In the genomic region with DNA sequence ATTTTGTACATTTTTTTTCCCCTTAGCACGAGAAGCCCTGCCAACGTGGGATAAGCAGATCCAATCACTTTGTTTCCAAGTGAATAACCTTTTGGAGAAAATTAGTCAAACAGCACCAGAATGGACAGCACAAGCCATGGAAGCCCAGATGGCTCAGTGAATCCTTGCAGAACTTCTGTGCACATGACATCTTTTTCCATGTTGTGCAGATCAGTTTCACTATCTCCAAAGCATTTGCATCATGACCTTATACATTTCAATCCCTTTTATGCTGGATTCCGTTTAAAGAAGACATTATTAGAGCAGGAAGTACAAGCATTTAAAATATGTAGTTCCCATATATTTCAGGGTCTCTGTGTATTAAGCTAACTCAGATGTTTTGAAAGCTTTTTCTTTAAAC, we compare ENCODE assay signal across 15 cellular contexts. TPM values are rescaled to one million over a fixed set of nuclear protein-coding genes. Genes with fewer than 3 reads are reported as not detected.
DNase-seq lines count a peak whose midpoint lies in the region; ATAC-seq and TF ChIP-seq lines count a peak whose summit lies in the region.
"Had no signal": no experiment of that assay in that cellular context is flagged by ENCODE, and none has a peak within 500 bp of the region (broad histone marks: within the 10 kb centered on the region; RNA-seq: fewer than 3 reads in every experiment).

No MANE protein-coding gene starts in this region.

- CTCF ChIA-PET in MCF 10A (lab: Yijun Ruan, JAX), result interaction anchor here (0.9 to 6.5 kb wide), 20 partner anchors 9 to 207 kb away, joined by 3 to 85 read pairs (median 5); a partner anchor contains a TSS
- CTCF ChIA-PET in CD4-positive, alpha-beta T cell (lab: Charles Lee), result interaction anchor here (1.1 to 3.9 kb wide), 9 partner anchors 9 to 206 kb away, joined by 3 to 24 read pairs (median 6); a partner anchor contains a TSS

- H3K4me1 Mint-ChIP-seq in MCF 10A (ENCODE audit: insufficient read depth, unreplicated experiment) (peaks cover 21% of the 10 kb centered on the region), chondrocyte (ENCODE audit: low read depth) (peaks cover 14% of the 10 kb centered on the region), nephron progenitor cell (no peaks in the 10 kb centered on the region), T-helper 17 cell (peaks cover 16% of the 10 kb centered on the region)
- H3K4me1 Mint-ChIP-seq in CD4-positive, alpha-beta T cell (ENCODE audit: low read depth), result peaks cover 13% of the 10 kb centered on the region
- H3K4me1 Mint-ChIP-seq: activated T-helper 17 cell treated with anti-CD3 and anti-CD28 coated beads, Interleukin-2, amount 50 U/mL, for 72 hours had no signal

- H3K4me3 ChIP-seq in breast epithelium, result no peak overlapping the region
- no peak overlapping the region for H3K4me3 ChIP-seq in muscle layer of duodenum (ENCODE audit: low read depth in 1 of 2, low read length in 2 of 2)

- H3K9me3 ChIP-seq in breast epithelium (no peaks in the 10 kb centered on the region), muscle layer of duodenum (ENCODE audit: control insufficient read depth in 1 of 2, low read length in 2 of 2) (no peaks in the 10 kb centered on the region), T-helper 17 cell (ENCODE audit: control insufficient read depth, low read length, poor library complexity, severe bottlenecking) (no peaks in the 10 kb centered on the region)
- no peaks in the 10 kb centered on the region for H3K9me3 ChIP-seq in CD4-positive, alpha-beta T cell (ENCODE audit: control insufficient read depth, low read length)

- no peak for ATAC-seq in T-helper 17 cell
- no peak for ATAC-seq in CD4-positive, alpha-beta T cell (ENCODE audit: poor library complexity)
- ATAC-seq: activated CD8-positive, alpha-beta T cell treated with anti-CD3 and anti-CD28 coated beads, Interleukin-2, amount 10 ng/mL, durations not matched to agents 7 days and 5 days had no signal

- H3K36me3 Mint-ChIP-seq in MCF 10A (ENCODE audit: insufficient read depth, unreplicated experiment), result peaks cover 38% of the 10 kb centered on the region
- H3K36me3 Mint-ChIP-seq in chondrocyte (ENCODE audit: low read depth), result peaks cover 17% of the 10 kb centered on the region
- H3K36me3 Mint-ChIP-seq in nephron progenitor cell (ENCODE audit: low read depth), result peaks cover 53% of the 10 kb centered on the region
- H3K36me3 Mint-ChIP-seq in T-helper 17 cell (ENCODE audit: low read depth), result peaks cover 13% of the 10 kb centered on the region
- peaks cover 47% of the 10 kb centered on the region for H3K36me3 Mint-ChIP-seq in CD4-positive, alpha-beta T cell (ENCODE audit: low read depth)

- H3K27me3 ChIP-seq in breast epithelium, result no peaks in the 10 kb centered on the region
- H3K27me3 ChIP-seq in muscle layer of duodenum (ENCODE audit: low read depth, low read length), result no peaks in the 10 kb centered on the region
- no peaks in the 10 kb centered on the region for H3K27me3 ChIP-seq in CD4-positive, alpha-beta T cell (ENCODE audit: control insufficient read depth, insufficient read depth, low read length)

- H3K4me3 Mint-ChIP-seq in MCF 10A (ENCODE audit: unreplicated experiment), result no peak overlapping the region
- no peak overlapping the region for H3K4me3 Mint-ChIP-seq in chondrocyte (ENCODE audit: unreplicated experiment)
- no peak overlapping the region for H3K4me3 Mint-ChIP-seq in nephron progenitor cell
- H3K4me3 Mint-ChIP-seq in T-helper 17 cell, result no peak overlapping the region
- no peak overlapping the region for H3K4me3 Mint-ChIP-seq in CD4-positive, alpha-beta T cell
- H3K4me3 Mint-ChIP-seq: activated CD8-positive, alpha-beta T cell treated with anti-CD3 and anti-CD28 coated beads, Interleukin-2, amount 10 ng/mL, durations not matched to agents 7 days and 5 days; stimulated activated naive CD8-positive, alpha-beta T cell treated with anti-CD3 and anti-CD28 coated beads, Interleukin-15, Interleukin-2, amounts not matched to agents 100 ng/mL and 50 ng/mL, for 24 hours had no signal

- peak overlapping the region; percentile 14 for H3K27ac Mint-ChIP-seq in MCF 10A (ENCODE audit: low read depth, unreplicated experiment)
- peak overlapping the region; percentile 25 for H3K27ac Mint-ChIP-seq in chondrocyte (ENCODE audit: unreplicated experiment)
- H3K27ac Mint-ChIP-seq in nephron progenitor cell, result no peak overlapping the region
- H3K27ac Mint-ChIP-seq in T-helper 17 cell, result no peak overlapping the region
- no peak overlapping the region for H3K27ac Mint-ChIP-seq in CD4-positive, alpha-beta T cell
- H3K27ac Mint-ChIP-seq: activated CD8-positive, alpha-beta T cell treated with anti-CD3 and anti-CD28 coated beads, Interleukin-2, amount 10 ng/mL, durations not matched to agents 7 days and 5 days; stimulated activated naive CD8-positive, alpha-beta T cell treated with anti-CD3 and anti-CD28 coated beads, Interleukin-15, Interleukin-2, amounts not matched to agents 100 ng/mL and 50 ng/mL, for 24 hours had no signal

- POLR2A ChIA-PET in MCF 10A (lab: Yijun Ruan, JAX), result interaction anchor here (0.6 to 1.9 kb wide), 7 partner anchors 8 to 206 kb away, joined by 3 to 7 read pairs (median 4); no protein-coding TSS in a partner anchor
- POLR2A ChIA-PET in CD4-positive, alpha-beta T cell (lab: Charles Lee), result interaction anchor here (0.6 to 2.8 kb wide), 8 partner anchors 10 to 208 kb away, joined by 3 to 15 read pairs (median 5); no protein-coding TSS in a partner anchor

- TF ChIP-seq POLR2A in breast epithelium (IDR thresholded peaks at IDR 0.05), result no peak

- intact Hi-C loops in MCF 10A (cut with micrococcal nuclease) (no loop called here), breast epithelium (cut with DNase I; ENCODE audit: low total_unique reads) (no loop called here)
- intact Hi-C loops in CD4-positive, alpha-beta T cell (cut with DNase I, micrococcal nuclease), result no loop called here

- TF ChIP-seq CTCF in MCF 10A (IDR thresholded peaks at IDR 0.05; ENCODE audit: unreplicated experiment) (no peak), breast epithelium (IDR thresholded peaks at IDR 0.05) (no peak), chondrocyte (IDR thresholded peaks at IDR 0.05) (no peak), nephron progenitor cell (IDR thresholded peaks at IDR 0.05) (no peak)
- TF ChIP-seq CTCF in CD4-positive, alpha-beta T cell (IDR thresholded peaks at IDR 0.05), result no peak

- TSS peak; percentile 43 for BruUV-seq in MCF 10A (replicated peaks; lab: Mats Ljungman, UMichigan)

- H3K27ac ChIP-seq in breast epithelium (no peak overlapping the region), muscle layer of duodenum (ENCODE audit: low read length) (peak overlapping the region; percentile 24)
- no peak overlapping the region for H3K27ac ChIP-seq in CD4-positive, alpha-beta T cell (ENCODE audit: low read depth, low read length)

- H3K36me3 ChIP-seq in breast epithelium, result no peaks in the 10 kb centered on the region
- H3K36me3 ChIP-seq in muscle layer of duodenum (ENCODE audit: control insufficient read depth in 1 of 2, insufficient read depth in 2 of 2, low read length in 2 of 2), result peaks cover 24 to 30% of the 10 kb centered on the region in 2 donors

- H3K27me3 Mint-ChIP-seq in MCF 10A (ENCODE audit: insufficient read depth, unreplicated experiment) (no peaks in the 10 kb centered on the region), chondrocyte (ENCODE audit: low read depth) (no peaks in the 10 kb centered on the region), nephron progenitor cell (ENCODE audit: low read depth, poor library complexity) (peaks cover 3% of the 10 kb centered on the region), T-helper 17 cell (no peaks in the 10 kb centered on the region)
- no peaks in the 10 kb centered on the region for H3K27me3 Mint-ChIP-seq in CD4-positive, alpha-beta T cell
- H3K27me3 Mint-ChIP-seq: activated T-helper 17 cell treated with anti-CD3 and anti-CD28 coated beads, Interleukin-2, amount 50 U/mL, for 72 hours; stimulated activated naive CD8-positive, alpha-beta T cell treated with anti-CD3 and anti-CD28 coated beads, Interleukin-15, Interleukin-2, amounts not matched to agents 100 ng/mL and 50 ng/mL, for 24 hours had no signal

- H3K9me3 Mint-ChIP-seq in MCF 10A (ENCODE audit: unreplicated experiment) (no peaks in the 10 kb centered on the region), chondrocyte (ENCODE audit: low read depth) (no peaks in the 10 kb centered on the region), nephron progenitor cell (peaks cover 9% of the 10 kb centered on the region)
- H3K9me3 Mint-ChIP-seq in CD4-positive, alpha-beta T cell, result no peaks in the 10 kb centered on the region
- H3K9me3 Mint-ChIP-seq: activated T-helper 17 cell treated with anti-CD3 and anti-CD28 coated beads, Interleukin-2, amount 50 U/mL, for 72 hours; stimulated activated naive CD8-positive, alpha-beta T cell treated with anti-CD3 and anti-CD28 coated beads, Interleukin-15, Interleukin-2, amounts not matched to agents 100 ng/mL and 50 ng/mL, for 24 hours had no signal

- no peaks in the 10 kb centered on the region for H3K4me1 ChIP-seq in breast epithelium
- peaks cover 0 to 9% of the 10 kb centered on the region in 2 donors for H3K4me1 ChIP-seq in muscle layer of duodenum (ENCODE audit: control insufficient read depth in 1 of 2, insufficient read depth in 2 of 2, low read length in 2 of 2)

- DNase-seq in MCF 10A (ENCODE audit: unreplicated experiment), result no peak
- no peak for DNase-seq in breast epithelium (ENCODE audit: low spot score in 2 of 2)
- no peak for DNase-seq in chondrocyte (ENCODE audit: low spot score)
- no peak for DNase-seq in nephron progenitor cell
- no peak for DNase-seq in T-helper 17 cell
- no peak for DNase-seq in CD4-positive, alpha-beta T cell
- DNase-seq in activated CD4-positive, alpha-beta T cell treated with anti-CD3 and anti-CD28 coated beads, Interleukin-2, amount 50 U/mL, for 48 hours, result no peak
- DNase-seq: activated CD8-positive, alpha-beta T cell treated with anti-CD3 and anti-CD28 coated beads, Interleukin-2, amount 10 ng/mL, durations not matched to agents 7 days and 5 days; cortex of kidney; NCI-H1694 treated with DMSO at 0.1 percent for 48 hours; NCI-H510A; stimulated activated CD4-positive, alpha-beta T cell treated with anti-CD3 and anti-CD28 coated beads, Interleukin-12 subunit alpha, Interleukin-12 subunit beta, amount 100 ng/mL, for 4 hours had no signal

RNA-seq across cellular contexts. Expression of a gene that starts 39.3 kb away (rescaled TPM):
- 2.0 and 3.3 TPM in 2 replicates for total RNA-seq in MCF 10A (2022)
- 1 to 10 TPM; 1.1 to 7.9 (median 4.5) TPM for total RNA-seq in breast epithelium
- 0.51 TPM in 1 of 3 replicates, not detected in the others for total RNA-seq in chondrocyte
- 100 to 1,000 TPM; 146 to 182 TPM for total RNA-seq in T-helper 17 cell
- total RNA-seq in CD4-positive, alpha-beta T cell, result 100 to 1,000 TPM; 249 to 259 TPM

RNA-seq across cellular contexts. Expression of a gene that starts 40.3 kb away (rescaled TPM):
- total RNA-seq in MCF 10A (2022) (34.7 and 36.6 TPM in 2 replicates), breast epithelium (10 to 100 TPM; 55.8 to 67.9 (median 56.4) TPM), chondrocyte (30.6 to 37.5 TPM (median 31.8 TPM) in 3 replicates), T-helper 17 cell (10 to 100 TPM; 24.1 to 25.4 TPM)
- 10 to 100 TPM; 26.0 to 27.6 TPM for total RNA-seq in CD4-positive, alpha-beta T cell

Comparison
In these comparisons a context has a peak if more than half of its experiments do, and no peak if none do; other contexts are left out.
1. H3K27ac Mint-ChIP-seq: peak in MCF 10A (single experiment) and chondrocyte (single experiment); none in nephron progenitor cell (single experiment), T-helper 17 cell (single experiment) and CD4-positive, alpha-beta T cell (single experiment).
2. RNA of a gene that starts 39.3 kb away (total RNA-seq): 249 to 259 TPM in CD4-positive, alpha-beta T cell and 146 to 182 TPM in T-helper 17 cell; 1.1 to 7.9 TPM in breast epithelium, 2.0 to 3.3 TPM in MCF 10A and 0.51 TPM in chondrocyte; every median in the first group is over 10 times any median in the second.